In genomic region chr19:49643466-49643865, GRCh38 we compare ENCODE assay signal across 10 cellular contexts. TPM values are rescaled to one million over a fixed set of nuclear protein-coding genes. Genes with fewer than 3 reads are reported as not detected.
DNase-seq lines count a peak whose midpoint lies in the region; ATAC-seq, FAIRE-seq and TF ChIP-seq lines count a peak whose summit lies in the region.
"Had no signal": no experiment of that assay in that cellular context is flagged by ENCODE, and none has a peak within 500 bp of the region (broad histone marks: within the 10 kb centered on the region; RNA-seq: fewer than 3 reads in every experiment).

No MANE protein-coding gene starts in this region.

- peak overlapping the region; percentile 94 for H3K4me2 ChIP-seq in hepatocyte

- no peak overlapping the region for H2AFZ ChIP-seq in hepatocyte

- H3K9me2 ChIP-seq in hepatocyte (replicated peaks; ENCODE audit: insufficient read depth) = no peaks in the 10 kb centered on the region

- H3K36me3 ChIP-seq in hepatocyte (replicated peaks; ENCODE audit: insufficient read depth, low read depth) = no peaks in the 10 kb centered on the region
- H3K36me3 ChIP-seq in body of pancreas (replicated peaks in 1 of 2; ENCODE audit: insufficient read depth in 1 of 2, low read depth in 2 of 2) = no peaks in the 10 kb centered on the region

- H3K79me2 ChIP-seq in hepatocyte = peaks cover 63% of the 10 kb centered on the region

- H3K27ac ChIP-seq in 22Rv1 (peak overlapping the region; percentile 83), hepatocyte (peak overlapping the region; percentile 95), body of pancreas (no peak overlapping the region)

- H3K4me1 ChIP-seq in hepatocyte (ENCODE audit: insufficient read depth) (peaks cover 29% of the 10 kb centered on the region), body of pancreas (peaks cover 45% of the 10 kb centered on the region)

- intact Hi-C loops in body of pancreas (cut with DNase I) = no loop called here

- H4K20me1 ChIP-seq in hepatocyte (ENCODE audit: insufficient read depth, poor library complexity, severe bottlenecking) = peaks cover 9% of the 10 kb centered on the region

- WGBS in hepatocyte (ENCODE audit: low lambda C conversion rate, missing lambda C conversion rate) = 58% methylated on average over 2 of the region's 2 CpGs
- 64 to 65% methylated on average over 2 of the region's 2 CpGs for WGBS in body of pancreas, 2 donors

- peak; percentile 38 for FAIRE-seq in GM18507 (lab: Jason Lieb, UNC)

- DNase-seq in GM18507 (ENCODE audit: extremely low spot score, insufficient read length, low read depth) = no peak
- peak; percentile 16 to 34 for DNase-seq in activated CD4-positive, alpha-beta T cell treated with anti-CD3 and anti-CD28 coated beads, Interleukin-2, amount 50 U/mL, for 48 hours
- peak; percentile 29 for DNase-seq in hepatocyte (ENCODE audit: low spot score)
- DNase-seq in body of pancreas = no peak
- no peak for DNase-seq in NCI-H1930 (lab: John Stamatoyannopoulos, UW)
- DNase-seq: foreskin keratinocyte, OCI-M1 had no signal

- H3K4me3 ChIP-seq in hepatocyte (no peak overlapping the region), body of pancreas (no peak overlapping the region)

- no peak for TF ChIP-seq CTCF in 22Rv1 (IDR thresholded peaks at IDR 0.05)
- no peak for TF ChIP-seq CTCF in hepatocyte (IDR thresholded peaks at IDR 0.05; ENCODE audit: poor library complexity)
- TF ChIP-seq CTCF in body of pancreas (IDR thresholded peaks at IDR 0.05) = no peak

- H3K27me3 ChIP-seq in hepatocyte (no peaks in the 10 kb centered on the region), body of pancreas (no peaks in the 10 kb centered on the region)
- H3K27me3 ChIP-seq: foreskin keratinocyte had no signal

- no peak for ATAC-seq in GM19397 (IDR thresholded peaks at IDR 0.05; ENCODE audit: unreplicated experiment)
- ATAC-seq in HG02759 (IDR thresholded peaks at IDR 0.05; ENCODE audit: unreplicated experiment) = no peak
- ATAC-seq in body of pancreas = no peak
- ATAC-seq: foreskin keratinocyte had no signal

- H3K9me3 ChIP-seq in hepatocyte (ENCODE audit: low read depth) = no peaks in the 10 kb centered on the region
- H3K9me3 ChIP-seq in body of pancreas = no peaks in the 10 kb centered on the region

- no peak for TF ChIP-seq POLR2A in body of pancreas (IDR thresholded peaks at IDR 0.05)

RNA-seq across cellular contexts. Expression of gene SCAF1, which starts 1.5 kb away (rescaled TPM):
- total RNA-seq in hepatocyte = 9.8 and 18.6 TPM in 2 replicates
- 12.4 and 12.6 TPM in 2 replicates for polyA plus RNA-seq in hepatocyte
- 10 to 100 TPM; 16.1 to 36.6 TPM for total RNA-seq in body of pancreas

RNA-seq across cellular contexts. Expression of gene RRAS, which starts 3.5 kb away (rescaled TPM):
- total RNA-seq in hepatocyte (19.2 and 32.6 TPM in 2 replicates), body of pancreas (10 to 100 TPM; 10.9 to 17.9 TPM)
- 107 and 125 TPM in 2 replicates for polyA plus RNA-seq in hepatocyte

RNA-seq across cellular contexts. Expression of gene IRF3, which starts 22.2 kb away (rescaled TPM):
- total RNA-seq in hepatocyte = 39.2 and 55.6 TPM in 2 replicates
- 38.8 and 41.8 TPM in 2 replicates for polyA plus RNA-seq in hepatocyte
- total RNA-seq in body of pancreas = 100 to 1,000 TPM in 1 of 2 donors, 10 to 100 TPM in 1; 46.7 to 134 TPM

RNA-seq across cellular contexts. Expression of gene BCL2L12, which starts 22.3 kb away (rescaled TPM):
- total RNA-seq in hepatocyte = 4.9 and 13.8 TPM in 2 replicates
- 28.3 and 32.5 TPM in 2 replicates for polyA plus RNA-seq in hepatocyte
- total RNA-seq in body of pancreas = 1 to 10 TPM; 3.6 to 5.6 TPM

RNA-seq across cellular contexts. Expression of gene PRMT1, which starts 33.6 kb away (rescaled TPM):
- total RNA-seq in hepatocyte (189 and 195 TPM in 2 replicates), body of pancreas (10 to 100 TPM; 45.4 to 71.2 TPM)
- polyA plus RNA-seq in hepatocyte = 175 and 180 TPM in 2 replicates

Comparison
In these comparisons a context has a peak if more than half of its experiments do, and no peak if none do; other contexts are left out.
1. H3K27ac ChIP-seq: peak in 22Rv1 (single experiment) and hepatocyte (single experiment); none in body of pancreas (0 of 4).
2. DNase-seq: peak in activated CD4-positive, alpha-beta T cell treated with anti-CD3 and anti-CD28 coated beads, Interleukin-2, amount 50 U/mL, for 48 hours (2 of 2) and hepatocyte (single experiment); none in GM18507 (single experiment), body of pancreas (0 of 4) and NCI-H1930 (0 of 2).